7 cellular contexts compared by ENCODE assay signal in genomic region chr10:5659702-5660528, GRCh38.
DNase-seq lines count a peak whose midpoint lies in the region; ATAC-seq lines count a peak whose summit lies in the region.

No MANE protein-coding gene starts in this region.

- peak; percentile 48 for DNase-seq in SKM-1 (lab: John Stamatoyannopoulos, UW; ENCODE audit: unreplicated experiment)
- DNase-seq in germinal center (ENCODE audit: low spot score) = peak; percentile 64
- no peak for DNase-seq in stimulated activated naive CD8-positive, alpha-beta T cell treated with anti-CD3 and anti-CD28 coated beads, Interleukin-15, amount 100 ng/mL, for 72 hours
- DNase-seq in activated T-cell treated with anti-CD3 and anti-CD28 coated beads, Interleukin-2, amount 50 U/mL, for 1 hour = no peak

- H3K4me1 Mint-ChIP-seq in stimulated activated naive CD8-positive, alpha-beta T cell treated with anti-CD3 and anti-CD28 coated beads, Interleukin-15, amount 100 ng/mL, for 72 hours = peaks cover 58% of the 10 kb centered on the region

- peak; percentile 61 for ATAC-seq in GM18519 (IDR thresholded peaks at IDR 0.05; ENCODE audit: low FRiP score, unreplicated experiment)
- ATAC-seq in HG03060 (IDR thresholded peaks at IDR 0.05; ENCODE audit: low read depth, unreplicated experiment) = peak; percentile 60
- peak; percentile 74 for ATAC-seq in stimulated activated naive CD8-positive, alpha-beta T cell treated with anti-CD3 and anti-CD28 coated beads, Interleukin-15, amount 100 ng/mL, for 72 hours
- no peak for ATAC-seq in GM19395 (IDR thresholded peaks at IDR 0.05; ENCODE audit: unreplicated experiment)

- H3K9me3 Mint-ChIP-seq in stimulated activated naive CD8-positive, alpha-beta T cell treated with anti-CD3 and anti-CD28 coated beads, Interleukin-15, amount 100 ng/mL, for 72 hours = no peaks in the 10 kb centered on the region

- H3K27me3 Mint-ChIP-seq in stimulated activated naive CD8-positive, alpha-beta T cell treated with anti-CD3 and anti-CD28 coated beads, Interleukin-15, amount 100 ng/mL, for 72 hours = no peaks in the 10 kb centered on the region

- peak overlapping the region in 1 of 2 donors; percentile 14 for H3K27ac Mint-ChIP-seq in stimulated activated naive CD8-positive, alpha-beta T cell treated with anti-CD3 and anti-CD28 coated beads, Interleukin-15, amount 100 ng/mL, for 72 hours

- H3K4me3 Mint-ChIP-seq in stimulated activated naive CD8-positive, alpha-beta T cell treated with anti-CD3 and anti-CD28 coated beads, Interleukin-15, amount 100 ng/mL, for 72 hours = no peak overlapping the region

Comparison
In these comparisons a context has a peak if more than half of its experiments do, and no peak if none do; other contexts are left out.
1. DNase-seq: peak in SKM-1 (single experiment) and germinal center (single experiment); none in stimulated activated naive CD8-positive, alpha-beta T cell treated with anti-CD3 and anti-CD28 coated beads, Interleukin-15, amount 100 ng/mL, for 72 hours (0 of 2) and activated T-cell treated with anti-CD3 and anti-CD28 coated beads, Interleukin-2, amount 50 U/mL, for 1 hour (single experiment).